In the genomic region with DNA sequence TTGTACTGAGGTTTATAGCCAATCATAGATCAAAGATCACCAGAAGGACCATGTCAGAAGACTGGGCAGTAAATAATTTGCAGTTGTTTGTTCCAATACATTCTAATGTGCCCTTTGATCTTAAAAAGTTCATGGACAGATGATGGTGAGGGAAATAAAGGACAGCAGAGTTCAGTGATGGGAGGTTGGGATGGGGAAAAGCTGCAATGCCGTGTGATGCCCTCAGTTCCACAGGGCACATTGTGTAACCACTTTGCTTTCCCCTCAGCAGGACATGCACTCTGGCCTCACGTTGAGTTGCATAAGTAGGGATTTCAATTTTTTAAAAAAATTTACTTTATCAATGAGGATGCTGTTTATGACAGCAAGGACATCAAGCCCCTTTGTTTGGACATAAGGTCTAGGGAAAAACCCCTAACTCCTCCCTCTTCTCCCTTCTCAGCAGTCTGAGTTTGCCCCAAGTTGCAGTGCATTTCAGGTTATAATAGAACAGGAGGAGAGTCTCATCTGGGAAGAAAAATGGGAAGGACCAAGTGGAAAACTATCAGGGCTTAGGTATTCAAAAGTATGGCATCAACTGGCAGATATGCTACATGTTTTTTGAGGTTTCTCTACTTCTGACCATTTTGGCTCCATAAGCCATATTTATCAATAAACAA, we compare ENCODE assay signal across 1 cellular context.
TF ChIP-seq lines count a peak whose summit lies in the region.

No MANE protein-coding gene starts in this region.

TF ChIP-seq in HepG2, 621 proteins besides CTCF, POLR2A, EP300 and RAD21 (continued from another document):
- TF ChIP-seq ZNF281 (CRISPR knock-in tag; IDR thresholded peaks at IDR 0.05; ENCODE audit: borderline replicate concordance), result no peak
- TF ChIP-seq CEBPB (IDR thresholded peaks at IDR 0.05; ENCODE audit: borderline replicate concordance, low read depth, low read length), result peak; percentile 90
- TF ChIP-seq NFYB (CRISPR knock-in tag; IDR thresholded peaks at IDR 0.05), result no peak
- TF ChIP-seq POLR2G (IDR thresholded peaks at IDR 0.05; ENCODE audit: low read depth, low read length), result no peak
- no peak for TF ChIP-seq ZNF720 (CRISPR knock-in tag; IDR thresholded peaks at IDR 0.05)
- no peak for TF ChIP-seq SATB2 (CRISPR knock-in tag; IDR thresholded peaks at IDR 0.05)
- no peak for TF ChIP-seq TBP (CRISPR knock-in tag; IDR thresholded peaks at IDR 0.05)
- peak; percentile 51; the same call in 1 of the 2 replicates for TF ChIP-seq BHLHE40 (IDR thresholded peaks at IDR 0.05; ENCODE audit: low read length)
- no peak for TF ChIP-seq ZNF770 (CRISPR knock-in tag; IDR thresholded peaks at IDR 0.05)
- TF ChIP-seq RFXAP (CRISPR knock-in tag; IDR thresholded peaks at IDR 0.05; ENCODE audit: borderline replicate concordance), result no peak
- TF ChIP-seq ARID3A (IDR thresholded peaks at IDR 0.05; ENCODE audit: low read depth, low read length), result peak; percentile 43; the same call in 1 of the 2 replicates
- TF ChIP-seq, protein P1, sequence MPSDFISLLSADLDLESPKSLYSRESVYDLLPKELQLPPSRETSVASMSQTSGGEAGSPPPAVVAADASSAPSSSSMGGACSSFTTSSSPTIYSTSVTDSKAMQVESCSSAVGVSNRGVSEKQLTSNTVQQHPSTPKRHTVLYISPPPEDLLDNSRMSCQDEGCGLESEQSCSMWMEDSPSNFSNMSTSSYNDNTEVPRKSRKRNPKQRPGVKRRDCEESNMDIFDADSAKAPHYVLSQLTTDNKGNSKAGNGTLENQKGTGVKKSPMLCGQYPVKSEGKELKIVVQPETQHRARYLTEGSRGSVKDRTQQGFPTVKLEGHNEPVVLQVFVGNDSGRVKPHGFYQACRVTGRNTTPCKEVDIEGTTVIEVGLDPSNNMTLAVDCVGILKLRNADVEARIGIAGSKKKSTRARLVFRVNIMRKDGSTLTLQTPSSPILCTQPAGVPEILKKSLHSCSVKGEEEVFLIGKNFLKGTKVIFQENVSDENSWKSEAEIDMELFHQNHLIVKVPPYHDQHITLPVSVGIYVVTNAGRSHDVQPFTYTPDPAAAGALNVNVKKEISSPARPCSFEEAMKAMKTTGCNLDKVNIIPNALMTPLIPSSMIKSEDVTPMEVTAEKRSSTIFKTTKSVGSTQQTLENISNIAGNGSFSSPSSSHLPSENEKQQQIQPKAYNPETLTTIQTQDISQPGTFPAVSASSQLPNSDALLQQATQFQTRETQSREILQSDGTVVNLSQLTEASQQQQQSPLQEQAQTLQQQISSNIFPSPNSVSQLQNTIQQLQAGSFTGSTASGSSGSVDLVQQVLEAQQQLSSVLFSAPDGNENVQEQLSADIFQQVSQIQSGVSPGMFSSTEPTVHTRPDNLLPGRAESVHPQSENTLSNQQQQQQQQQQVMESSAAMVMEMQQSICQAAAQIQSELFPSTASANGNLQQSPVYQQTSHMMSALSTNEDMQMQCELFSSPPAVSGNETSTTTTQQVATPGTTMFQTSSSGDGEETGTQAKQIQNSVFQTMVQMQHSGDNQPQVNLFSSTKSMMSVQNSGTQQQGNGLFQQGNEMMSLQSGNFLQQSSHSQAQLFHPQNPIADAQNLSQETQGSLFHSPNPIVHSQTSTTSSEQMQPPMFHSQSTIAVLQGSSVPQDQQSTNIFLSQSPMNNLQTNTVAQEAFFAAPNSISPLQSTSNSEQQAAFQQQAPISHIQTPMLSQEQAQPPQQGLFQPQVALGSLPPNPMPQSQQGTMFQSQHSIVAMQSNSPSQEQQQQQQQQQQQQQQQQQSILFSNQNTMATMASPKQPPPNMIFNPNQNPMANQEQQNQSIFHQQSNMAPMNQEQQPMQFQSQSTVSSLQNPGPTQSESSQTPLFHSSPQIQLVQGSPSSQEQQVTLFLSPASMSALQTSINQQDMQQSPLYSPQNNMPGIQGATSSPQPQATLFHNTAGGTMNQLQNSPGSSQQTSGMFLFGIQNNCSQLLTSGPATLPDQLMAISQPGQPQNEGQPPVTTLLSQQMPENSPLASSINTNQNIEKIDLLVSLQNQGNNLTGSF (CRISPR knock-in tag; IDR thresholded peaks at IDR 0.05), result no peak
- no peak for TF ChIP-seq KLF15 (CRISPR knock-in tag; IDR thresholded peaks at IDR 0.05; ENCODE audit: borderline replicate concordance)
- TF ChIP-seq GATAD2A (CRISPR knock-in tag; IDR thresholded peaks at IDR 0.05), result peak; percentile 34; the same call in 1 of the 2 replicates
- TF ChIP-seq TAF1 (CRISPR knock-in tag; IDR thresholded peaks at IDR 0.05), result no peak
- TF ChIP-seq HOMEZ (CRISPR knock-in tag; IDR thresholded peaks at IDR 0.05; ENCODE audit: low read depth), result no peak
- no peak for TF ChIP-seq ZNF781 (CRISPR knock-in tag; IDR thresholded peaks at IDR 0.05; ENCODE audit: borderline replicate concordance, not compliant biosample characterization)
- TF ChIP-seq ZNF543 (CRISPR knock-in tag; IDR thresholded peaks at IDR 0.05), result no peak
- no peak for TF ChIP-seq SP2 (CRISPR knock-in tag; IDR thresholded peaks at IDR 0.05)
- no peak for TF ChIP-seq MAFF (IDR thresholded peaks at IDR 0.05; ENCODE audit: low read depth, low read length)
- no peak for TF ChIP-seq SIN3B (IDR thresholded peaks at IDR 0.05; ENCODE audit: low read length)
